In the genomic region with DNA sequence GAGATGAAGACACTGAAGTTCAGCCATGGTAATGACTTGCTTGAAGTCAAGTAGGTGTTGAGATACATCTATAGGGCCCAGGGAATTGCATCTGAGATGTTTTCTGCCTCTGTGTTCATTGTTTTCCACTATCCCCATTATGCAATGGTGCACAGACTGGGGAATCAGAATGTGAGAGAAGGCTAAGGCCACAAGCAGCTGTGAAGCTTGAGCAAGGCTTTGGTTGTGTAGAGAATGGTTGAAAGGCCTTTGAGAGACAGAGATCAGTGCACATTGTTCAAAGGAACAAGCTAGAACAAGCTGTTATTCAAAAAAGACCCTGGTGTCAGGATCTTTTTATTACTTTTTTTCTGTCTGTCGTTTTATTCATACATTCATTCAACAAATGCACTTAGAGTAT, we compare ENCODE assay signal across 40 cellular contexts.
"Had no signal": no experiment of that assay in that cellular context is flagged by ENCODE, and none has a peak within 500 bp of the region (broad histone marks: within the 10 kb centered on the region; RNA-seq: fewer than 3 reads in every experiment).

No MANE protein-coding gene starts in this region.

- H3K27ac ChIP-seq: adrenal gland, ascending aorta, body of pancreas, brain microvascular endothelial cell, breast epithelium, cardiac muscle cell had no signal

- H3K4me3 ChIP-seq: adrenal gland, ascending aorta, body of pancreas, breast epithelium, cardiac muscle cell had no signal

- H3K9me3 ChIP-seq: adrenal gland, body of pancreas, breast epithelium had no signal

- H3K27me3 Mint-ChIP-seq: activated naive CD8-positive, alpha-beta T cell treated with anti-CD3 and anti-CD28 coated beads for 36 hours; activated naive CD8-positive, alpha-beta T cell treated with anti-CD3 and anti-CD28 coated beads, Interleukin-2, amount 10 ng/mL, durations not matched to agents 7 days and 5 days; activated naive CD8-positive, alpha-beta T cell treated with anti-CD3 and anti-CD28 coated beads, Interleukin-2, amount 50 U/mL, for 24 hours; activated T-cell treated with anti-CD3 and anti-CD28 coated beads, Interleukin-2, amount 50 U/mL, for 24 hours; brain had no signal

- DNase-seq: activated effector memory CD4-positive, alpha-beta T cell treated with anti-CD3 and anti-CD28 coated beads, Interleukin-2, amount 50 U/mL, for 16 hours; activated effector memory CD4-positive, alpha-beta T cell treated with Interleukin-2 at 50 U/mL for 16 hours; activated gamma-delta T cell; activated gamma-delta T cell treated with Interleukin-2 at 50 U/mL for 16 hours; activated naive CD4-positive, alpha-beta T cell; activated naive CD4-positive, alpha-beta T cell treated with anti-CD3 and anti-CD28 coated beads for 36 hours; activated naive CD4-positive, alpha-beta T cell treated with anti-CD3 and anti-CD28 coated beads, Interleukin-2, amount 10 ng/mL, durations not matched to agents 7 days and 5 days; activated naive CD4-positive, alpha-beta T cell treated with anti-CD3 and anti-CD28 coated beads, Interleukin-2, amount 50 U/mL, for 16 hours; activated naive CD4-positive, alpha-beta T cell treated with Interleukin-2 at 50 U/mL for 16 hours; activated naive CD8-positive, alpha-beta T cell treated with anti-CD3 and anti-CD28 coated beads for 36 hours; activated naive CD8-positive, alpha-beta T cell treated with anti-CD3 and anti-CD28 coated beads, Interleukin-2, amount 10 ng/mL, durations not matched to agents 7 days and 5 days; activated naive CD8-positive, alpha-beta T cell treated with anti-CD3 and anti-CD28 coated beads, Interleukin-2, amount 50 U/mL, for 24 hours; activated T-cell treated with anti-CD3 and anti-CD28 coated beads for 4 hours; activated T-cell treated with anti-CD3 and anti-CD28 coated beads, Interleukin-2, amount 50 U/mL, for 1 hour; activated T-cell treated with anti-CD3 and anti-CD28 coated beads, Interleukin-2, amount 50 U/mL, for 24 hours; activated T-cell treated with anti-CD3 and anti-CD28 coated beads, Interleukin-2, amount 50 U/mL, for 4 hours; activated T-cell treated with anti-CD3 and anti-CD28 coated beads, Interleukin-2, amount 50 U/mL, for 48 hours; activated T-cell treated with anti-CD3 and anti-CD28 coated beads, Interleukin-2, amount 50 U/mL, for 72 hours; adrenal gland; amniotic stem cell; amygdala; anterior cingulate cortex; aorta; body of pancreas; brain microvascular endothelial cell; caudate nucleus; central memory CD4-positive, alpha-beta T cell; cerebellar nuclear complex had no signal

- H3K4me1 ChIP-seq: ascending aorta, breast epithelium had no signal

- H3K27ac Mint-ChIP-seq: activated naive CD4-positive, alpha-beta T cell treated with anti-CD3 and anti-CD28 coated beads for 36 hours; activated naive CD4-positive, alpha-beta T cell treated with anti-CD3 and anti-CD28 coated beads, Interleukin-2, amount 10 ng/mL, durations not matched to agents 7 days and 5 days; activated naive CD4-positive, alpha-beta T cell treated with anti-CD3 and anti-CD28 coated beads, Interleukin-2, amount 50 U/mL, for 24 hours; activated naive CD4-positive, alpha-beta T cell treated with anti-CD3 and anti-CD28 coated beads, Interleukin-2, amount 50 U/mL, for 72 hours; activated naive CD8-positive, alpha-beta T cell; activated naive CD8-positive, alpha-beta T cell treated with anti-CD3 and anti-CD28 coated beads for 36 hours; activated naive CD8-positive, alpha-beta T cell treated with anti-CD3 and anti-CD28 coated beads, Interleukin-2, amount 10 ng/mL, durations not matched to agents 7 days and 5 days; activated naive CD8-positive, alpha-beta T cell treated with anti-CD3 and anti-CD28 coated beads, Interleukin-2, amount 50 U/mL, for 24 hours; activated T-cell treated with anti-CD3 and anti-CD28 coated beads, Interleukin-2, amount 50 U/mL, for 24 hours; activated T-cell treated with anti-CD3 and anti-CD28 coated beads, Interleukin-2, amount 50 U/mL, for 72 hours; activated T-helper 1 cell treated with anti-CD3 and anti-CD28 coated beads, Interleukin-12 subunit alpha, Interleukin-12 subunit beta, Interleukin-2, Interleukin-4 antibody, amounts not matched to agents 30 ng/mL and 10 ng/mL and 1 ng/mL, durations not matched to agents 14 hours and 24 hours and 36 hours; activated T-helper 17 cell treated with anti-CD3 and anti-CD28 coated beads, Interleukin-2, amount 50 U/mL, for 72 hours; activated T-helper 2 cell treated with anti-CD3 and anti-CD28 coated beads, Interferon-gamma antibody, Interleukin-2, Interleukin-4, amounts not matched to agents 10 μg/mL and 5 μg/mL and 100 μg/mL, durations not matched to agents 14 hours and 24 hours and 36 hours; brain had no signal

- H3K4me1 Mint-ChIP-seq: activated T-helper 17 cell treated with anti-CD3 and anti-CD28 coated beads, Interleukin-2, amount 50 U/mL, for 72 hours had no signal

- FAIRE-seq: bronchial epithelial cell had no signal

- H3K4me3 Mint-ChIP-seq: activated naive CD4-positive, alpha-beta T cell treated with anti-CD3 and anti-CD28 coated beads for 36 hours; activated naive CD4-positive, alpha-beta T cell treated with anti-CD3 and anti-CD28 coated beads, Interleukin-2, amount 10 ng/mL, durations not matched to agents 7 days and 5 days; activated naive CD4-positive, alpha-beta T cell treated with anti-CD3 and anti-CD28 coated beads, Interleukin-2, amount 50 U/mL, for 24 hours; activated naive CD8-positive, alpha-beta T cell; activated naive CD8-positive, alpha-beta T cell treated with anti-CD3 and anti-CD28 coated beads for 36 hours; activated naive CD8-positive, alpha-beta T cell treated with anti-CD3 and anti-CD28 coated beads, Interleukin-2, amount 10 ng/mL, durations not matched to agents 7 days and 5 days; activated naive CD8-positive, alpha-beta T cell treated with anti-CD3 and anti-CD28 coated beads, Interleukin-2, amount 50 U/mL, for 24 hours; activated T-cell treated with anti-CD3 and anti-CD28 coated beads, Interleukin-2, amount 50 U/mL, for 24 hours; activated T-cell treated with anti-CD3 and anti-CD28 coated beads, Interleukin-2, amount 50 U/mL, for 4 hours; activated T-cell treated with anti-CD3 and anti-CD28 coated beads, Interleukin-2, amount 50 U/mL, for 72 hours; activated T-helper 1 cell treated with anti-CD3 and anti-CD28 coated beads, Interleukin-12 subunit alpha, Interleukin-12 subunit beta, Interleukin-2, Interleukin-4 antibody, amounts not matched to agents 30 ng/mL and 10 ng/mL and 1 ng/mL, durations not matched to agents 14 hours and 24 hours and 36 hours; activated T-helper 17 cell treated with anti-CD3 and anti-CD28 coated beads, Interleukin-2, amount 50 U/mL, for 72 hours; brain; central memory CD8-positive, alpha-beta T cell had no signal

- H3K9me3 Mint-ChIP-seq: activated T-cell treated with anti-CD3 and anti-CD28 coated beads, Interleukin-2, amount 50 U/mL, for 24 hours; central memory CD8-positive, alpha-beta T cell had no signal

- H3K36me3 ChIP-seq: adrenal gland, breast epithelium had no signal

- H3K27me3 ChIP-seq: adrenal gland, ascending aorta, body of pancreas, brain microvascular endothelial cell, breast epithelium, cardiac muscle cell had no signal

- H3K36me3 Mint-ChIP-seq: activated naive CD4-positive, alpha-beta T cell treated with anti-CD3 and anti-CD28 coated beads, Interleukin-2, amount 10 ng/mL, durations not matched to agents 7 days and 5 days; activated naive CD4-positive, alpha-beta T cell treated with anti-CD3 and anti-CD28 coated beads, Interleukin-2, amount 50 U/mL, for 72 hours had no signal

- ATAC-seq: activated naive CD4-positive, alpha-beta T cell treated with anti-CD3 and anti-CD28 coated beads, Interleukin-2, amount 50 U/mL, for 72 hours; activated naive CD8-positive, alpha-beta T cell treated with anti-CD3 and anti-CD28 coated beads, Interleukin-2, amount 50 U/mL, for 24 hours; activated T-cell treated with anti-CD3 and anti-CD28 coated beads, Interleukin-2, amount 50 U/mL, for 4 hours; activated T-cell treated with anti-CD3 and anti-CD28 coated beads, Interleukin-2, amount 50 U/mL, for 72 hours; activated T-helper 17 cell treated with anti-CD3 and anti-CD28 coated beads, Interleukin-2, amount 50 U/mL, for 72 hours; body of pancreas had no signal
